Comparison of ENCODE assay signal across 8 cellular contexts in the genomic region with DNA sequence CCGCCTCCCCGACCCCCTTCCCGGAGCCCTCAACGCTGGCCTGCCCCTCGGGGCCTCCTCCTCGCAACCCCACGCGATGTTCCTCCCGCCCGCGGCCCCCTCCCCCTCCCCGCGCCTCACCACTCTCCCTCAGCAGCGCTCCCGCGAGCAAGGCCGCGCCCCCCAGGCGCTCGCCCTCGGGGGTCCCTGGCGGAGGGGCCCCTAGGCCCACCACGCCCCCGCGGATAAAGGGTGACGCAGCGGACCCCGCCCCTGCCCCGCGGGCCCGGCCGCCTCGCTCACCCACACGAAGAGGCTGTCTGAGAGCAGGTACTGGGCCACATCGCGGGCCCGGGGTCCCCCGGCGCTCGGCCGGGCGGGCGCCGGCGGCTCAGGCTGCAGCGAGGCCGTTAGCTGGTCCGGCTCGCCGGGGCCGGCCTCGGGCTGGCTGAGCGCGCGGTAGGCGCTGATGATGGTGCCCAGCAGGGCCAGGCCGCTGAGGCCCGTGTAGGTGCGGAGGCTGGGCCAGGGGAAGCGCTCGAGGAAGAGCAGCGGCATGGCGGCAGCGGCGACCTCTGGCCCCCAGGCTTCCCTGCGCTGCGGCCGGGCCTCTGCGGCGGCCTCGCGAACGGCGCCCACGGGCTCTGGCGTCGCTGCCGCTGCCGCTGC. TPM values are rescaled to one million over a fixed set of nuclear protein-coding genes. Genes with fewer than 3 reads are reported as not detected.
DNase-seq lines count a peak whose midpoint lies in the region; ATAC-seq and TF ChIP-seq lines count a peak whose summit lies in the region.

No MANE protein-coding gene starts in this region.

- DNase-seq in EH (ENCODE audit: low read depth) = peak; percentile 30
- DNase-seq in activated CD8-positive, alpha-beta memory T cell treated with anti-CD3 and anti-CD28 coated beads, Interleukin-2, amount 50 U/mL, for 48 hours = peak; percentile 72
- DNase-seq in thyroid gland = peak; percentile 20 to 30
- no peak for DNase-seq in Ammon's horn (ENCODE audit: low spot score)

- H3K36me3 Mint-ChIP-seq in nephron (ENCODE audit: low read depth) = peaks cover 7% of the 10 kb centered on the region

- ATAC-seq in GM21786 (IDR thresholded peaks at IDR 0.05; ENCODE audit: unreplicated experiment) (peak; percentile 22), esophagus mucosa (peak; percentile 46)

- H3K4me3 ChIP-seq in thyroid gland (replicated peaks in 1 of 3) = peak overlapping the region; percentile 56 to 95 (median 83)

- H3K9me3 Mint-ChIP-seq in nephron = no peaks in the 10 kb centered on the region

- TF ChIP-seq POLR2A in thyroid gland (IDR thresholded peaks at IDR 0.05) = no peak

- intact Hi-C loops in thyroid gland (cut with DNase I) = no loop called here

- H3K4me3 Mint-ChIP-seq in nephron = peak overlapping the region; percentile 94 to 98 (median 98)

- peaks cover 20% of the 10 kb centered on the region for H3K36me3 ChIP-seq in KOPT-K1 (ENCODE audit: insufficient read depth, low read length)
- H3K36me3 ChIP-seq in thyroid gland = no peaks in the 10 kb centered on the region

- WGBS in thyroid gland, 2 donors = 0 to 2% methylated on average over 11 to 18 of the region's 79 CpGs

- H3K4me1 ChIP-seq in thyroid gland = peaks cover 35 to 48% of the 10 kb centered on the region in 2 donors

- H3K27ac Mint-ChIP-seq in nephron = peak overlapping the region in 2 of 3 experiments; percentile 79 to 81

- no peak for TF ChIP-seq CTCF in nephron (IDR thresholded peaks at IDR 0.05; ENCODE audit: unreplicated experiment in 3 of 3)
- no peak for TF ChIP-seq CTCF in thyroid gland (IDR thresholded peaks at IDR 0.05)

- H3K27ac ChIP-seq in KOPT-K1 (ENCODE audit: low read depth, low read length, poor library complexity, severe bottlenecking) (peak overlapping the region; percentile 78), thyroid gland (peak overlapping the region; percentile 55 to 80 (median 72))

- H3K4me1 Mint-ChIP-seq in nephron = peaks cover 26% of the 10 kb centered on the region

- H3K27me3 Mint-ChIP-seq in nephron (ENCODE audit: low read depth) = no peaks in the 10 kb centered on the region

- H3K9me3 ChIP-seq in KOPT-K1 (ENCODE audit: insufficient read depth, low read length, poor library complexity, severe bottlenecking) (no peaks in the 10 kb centered on the region), thyroid gland (no peaks in the 10 kb centered on the region)

- H3K27me3 ChIP-seq in thyroid gland = no peaks in the 10 kb centered on the region

RNA-seq across cellular contexts. Expression of gene AMFR, which starts 0.4 kb away (rescaled TPM):
- total RNA-seq in esophagus mucosa (74.2 TPM), thyroid gland (100 to 1,000 TPM; 130 to 167 (median 146) TPM)

RNA-seq across cellular contexts. Expression of gene NUDT21, which starts 26.2 kb away (rescaled TPM):
- total RNA-seq in esophagus mucosa (99.3 TPM), thyroid gland (100 to 1,000 TPM in 1 of 4 donors, 10 to 100 TPM in 3; 55.0 to 120 (median 68.2) TPM)

RNA-seq across cellular contexts. Expression of gene OGFOD1, which starts 26.4 kb away (rescaled TPM):
- 39.0 TPM for total RNA-seq in esophagus mucosa
- 10 to 100 TPM; 28.4 to 75.3 (median 58.7) TPM for total RNA-seq in thyroid gland
